In genomic region chr15:80182611-80183210, GRCh38 we compare ENCODE assay signal across 15 cellular contexts. TPM values are rescaled to one million over a fixed set of nuclear protein-coding genes. Genes with fewer than 3 reads are reported as not detected.
DNase-seq lines count a peak whose midpoint lies in the region; ATAC-seq lines count a peak whose summit lies in the region.
"Had no signal": no experiment of that assay in that cellular context is flagged by ENCODE, and none has a peak within 500 bp of the region (broad histone marks: within the 10 kb centered on the region; RNA-seq: fewer than 3 reads in every experiment).

No MANE protein-coding gene starts in this region.

- no peak for ATAC-seq in HG03460 (IDR thresholded peaks at IDR 0.05; ENCODE audit: unreplicated experiment)
- ATAC-seq in GM19035 (IDR thresholded peaks at IDR 0.05; ENCODE audit: unreplicated experiment): no peak
- ATAC-seq: naive thymus-derived CD4-positive, alpha-beta T cell; sciatic nerve had no signal

- DNase-seq in AG20443 (ENCODE audit: low spot score) (peak; percentile 80), M059J (ENCODE audit: low read depth) (peak; percentile 41), cerebellar cortex (ENCODE audit: low spot score) (peak; percentile 72), islet precursor cell (peak; percentile 38), NCI-H128 (lab: John Stamatoyannopoulos, UW; ENCODE audit: unreplicated experiment) (no peak), NCI-H510A (lab: John Stamatoyannopoulos, UW) (no peak)
- DNase-seq: activated naive CD4-positive, alpha-beta T cell treated with anti-CD3 and anti-CD28 coated beads, Interleukin-2, amount 10 ng/mL, durations not matched to agents 7 days and 5 days; CD4-positive, alpha-beta T cell; naive thymus-derived CD4-positive, alpha-beta T cell; NCI-H1417 treated with DMSO at 0.1 percent for 48 hours; NCI-H774; SHP77 treated with DMSO at 0.1 percent for 48 hours had no signal

RNA-seq across cellular contexts. Expression of gene FAH, which starts 29.9 kb away (rescaled TPM):
- total RNA-seq in M059J (2014; rRNA removed; shearing (Covaris generic)): 40.4 and 50.0 TPM in 2 replicates

Comparison
In these comparisons a context has a peak if more than half of its experiments do, and no peak if none do; other contexts are left out.
1. DNase-seq: peak in AG20443 (single experiment), M059J (single experiment), cerebellar cortex (single experiment) and islet precursor cell (single experiment); none in NCI-H128 (single experiment) and NCI-H510A (single experiment).